Comparison of ENCODE assay signal across 9 cellular contexts in genomic region chr7:92608380-92609322, GRCh38. TPM values are rescaled to one million over a fixed set of nuclear protein-coding genes. Genes with fewer than 3 reads are reported as not detected.
DNase-seq lines count a peak whose midpoint lies in the region; ATAC-seq and TF ChIP-seq lines count a peak whose summit lies in the region.
"Had no signal": no experiment of that assay in that cellular context is flagged by ENCODE, and none has a peak within 500 bp of the region (broad histone marks: within the 10 kb centered on the region; RNA-seq: fewer than 3 reads in every experiment).

No MANE protein-coding gene starts in this region.

- DNase-seq in HFFc6, result no peak
- DNase-seq in NCI-H748 (lab: John Stamatoyannopoulos, UW; ENCODE audit: unreplicated experiment), result peak; percentile 78
- peak in 32 of 42 donors; percentile 17 to 70 (median 46) for DNase-seq in head of caudate nucleus
- DNase-seq in neuronal stem cell (ENCODE audit: low spot score), result peak; percentile 37
- DNase-seq in foreskin melanocyte, result no peak
- no peak for DNase-seq in AG20443 (ENCODE audit: low spot score)
- DNase-seq in NCI-H1048 (lab: John Stamatoyannopoulos, UW), result no peak
- DNase-seq: left colon had no signal

- H3K27me3 Mint-ChIP-seq in HFFc6 (ENCODE audit: insufficient read depth), result peaks cover 3% of the 10 kb centered on the region

- no peak overlapping the region for H2AK5ac ChIP-seq in neuronal stem cell (ENCODE audit: low read depth, low read length)

- no peak for ATAC-seq in HG03432 (IDR thresholded peaks at IDR 0.05; ENCODE audit: unreplicated experiment)
- ATAC-seq: left colon had no signal

- no peak overlapping the region for H3K23ac ChIP-seq in neuronal stem cell (ENCODE audit: low read depth, low read length, poor library complexity)

- H2BK12ac ChIP-seq in neuronal stem cell (ENCODE audit: low read length), result no peak overlapping the region

- no peaks in the 10 kb centered on the region for H3K9me3 Mint-ChIP-seq in HFFc6

- H3K4me2 ChIP-seq in neuronal stem cell (ENCODE audit: insufficient read depth, low read length, poor library complexity, severe bottlenecking), result peak overlapping the region; percentile 77

- no peak for TF ChIP-seq CTCF in HFFc6 (IDR thresholded peaks at IDR 0.05)

- H2BK5ac ChIP-seq in neuronal stem cell (ENCODE audit: low read length), result no peak overlapping the region

- H3K9ac ChIP-seq in neuronal stem cell (ENCODE audit: low read depth, low read length, poor library complexity), result no peak overlapping the region

- H2BK15ac ChIP-seq in neuronal stem cell (ENCODE audit: low read length), result no peak overlapping the region

- peak overlapping the region in 1 of 2 donors; percentile 73 for H3K4me3 ChIP-seq in neuronal stem cell (ENCODE audit: low read length in 2 of 2)

- no peaks in the 10 kb centered on the region for H3K79me1 ChIP-seq in neuronal stem cell (ENCODE audit: low read depth, low read length)

- peaks cover 0 to 15% of the 10 kb centered on the region in 2 donors for H3K36me3 ChIP-seq in neuronal stem cell (replicated peaks in 1 of 2; ENCODE audit: control insufficient read depth in 2 of 2, insufficient read depth in 2 of 2, low read length in 2 of 2)

- H3K18ac ChIP-seq in neuronal stem cell (ENCODE audit: low read length), result no peak overlapping the region

- 0 out of 2 replicates have a peak overlapping the region, but pooled peaks have one; percentile 21 for H3K27ac Mint-ChIP-seq in HFFc6

- peaks cover 0 to 2% of the 10 kb centered on the region in 2 donors for H3K4me1 ChIP-seq in neuronal stem cell (ENCODE audit: control insufficient read depth in 2 of 2, insufficient read depth in 1 of 2, low read depth in 1 of 2, low read length in 2 of 2)

- H3K4me3 Mint-ChIP-seq in HFFc6, result no peak overlapping the region

- H4K91ac ChIP-seq in neuronal stem cell (ENCODE audit: low read depth, low read length, poor library complexity), result no peak overlapping the region

- no peak overlapping the region for H2BK120ac ChIP-seq in neuronal stem cell (ENCODE audit: low read depth, low read length)

- no peak overlapping the region for H4K8ac ChIP-seq in neuronal stem cell (ENCODE audit: low read depth, low read length)

- no peaks in the 10 kb centered on the region for H3K9me3 ChIP-seq in neuronal stem cell (replicated peaks in 1 of 2; ENCODE audit: control insufficient read depth in 2 of 2, insufficient read depth in 1 of 2, low read depth in 1 of 2, low read length in 2 of 2)

- no peak overlapping the region for H3K4ac ChIP-seq in neuronal stem cell (ENCODE audit: low read length)

- no CpG with 5 or more reads among the region's 27 CpGs for WGBS in neuronal stem cell (ENCODE audit: extremely low coverage in 2 of 2, insufficient read length in 2 of 2, insufficient replicate concordance in 1 of 2), 2 donors

- peaks cover 0 to 2% (median 0%) of the 10 kb centered on the region in 3 experiments for H3K27me3 ChIP-seq in neuronal stem cell (ENCODE audit: control insufficient read depth in 3 of 3, insufficient read depth in 3 of 3, low read depth in 1 of 3, low read length in 3 of 3)

- intact Hi-C loops in head of caudate nucleus (cut with DNase I), result no loop called here

- no peak overlapping the region for H3K14ac ChIP-seq in neuronal stem cell (ENCODE audit: low read length)

- peaks cover 36% of the 10 kb centered on the region for H3K4me1 Mint-ChIP-seq in HFFc6 (ENCODE audit: low read depth)

- peaks cover 14% of the 10 kb centered on the region; the same call in 1 of the 2 replicates for H3K36me3 Mint-ChIP-seq in HFFc6 (ENCODE audit: low read depth)

- H3K27ac ChIP-seq in neuronal stem cell (replicated peaks; ENCODE audit: low read length), result no peak overlapping the region

- H2AFZ ChIP-seq in neuronal stem cell (ENCODE audit: low read length), result no peak overlapping the region

RNA-seq across cellular contexts. Expression of gene FAM133B, which starts 18.5 kb away (rescaled TPM):
- total RNA-seq in HFFc6 (2021; fragmentation: NEBNext Ultra II Directional; extraction: Animal tissue kit (Norgen Biotek cat#: 25700)), result 10 to 100 TPM; 13.2 to 19.8 (median 17.7) TPM
- polyA plus RNA-seq in neuronal stem cell (2013, experiment 1 of 2), result 91.8 TPM
- polyA plus RNA-seq in neuronal stem cell (2013, experiment 2 of 2), result 97.5 TPM

Comparison
In these comparisons a context has a peak if more than half of its experiments do, and no peak if none do; other contexts are left out.
1. DNase-seq: peak in NCI-H748 (single experiment), head of caudate nucleus (32 of 42) and neuronal stem cell (single experiment); none in HFFc6 (single experiment), foreskin melanocyte (single experiment), AG20443 (single experiment) and NCI-H1048 (single experiment).